12 cellular contexts compared by ENCODE assay signal in the genomic region with DNA sequence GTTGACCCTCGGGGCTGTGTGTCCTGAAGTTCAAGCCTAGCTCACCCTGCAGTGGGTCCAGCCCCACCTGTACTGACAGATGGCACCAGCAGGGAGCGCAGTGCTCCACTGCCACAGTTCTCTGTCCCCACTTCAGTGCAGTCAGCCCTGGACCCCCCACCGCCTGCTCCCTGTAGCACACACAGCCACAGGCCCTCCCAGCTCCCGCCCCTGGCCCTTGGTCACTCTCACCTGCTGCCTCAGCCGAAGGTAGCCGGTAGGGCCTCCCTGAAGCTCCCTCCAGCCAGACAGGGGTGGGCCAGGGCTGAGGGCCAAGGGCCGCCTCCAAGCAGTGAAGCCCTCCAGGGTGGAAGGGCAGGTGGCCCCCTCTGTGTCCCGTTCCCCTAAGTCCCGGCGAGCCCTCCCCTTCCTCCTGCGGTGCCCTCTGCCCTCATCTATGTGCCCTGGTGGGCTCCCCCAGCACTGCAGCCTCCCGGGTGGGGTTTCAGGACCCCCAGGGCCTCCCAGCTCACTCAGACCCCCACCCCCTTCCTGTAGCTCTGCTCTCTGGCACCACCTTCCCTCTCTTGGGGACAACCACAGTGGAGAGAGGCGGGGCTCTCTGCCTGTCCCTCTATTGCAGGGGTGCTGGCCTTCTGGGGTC. TPM values are rescaled to one million over a fixed set of nuclear protein-coding genes. Genes with fewer than 3 reads are reported as not detected.
DNase-seq lines count a peak whose midpoint lies in the region; TF ChIP-seq lines count a peak whose summit lies in the region.
"Had no signal": no experiment of that assay in that cellular context is flagged by ENCODE, and none has a peak within 500 bp of the region (broad histone marks: within the 10 kb centered on the region; RNA-seq: fewer than 3 reads in every experiment).

No MANE protein-coding gene starts in this region.

- H4K20me1 ChIP-seq in Karpas-422 (ENCODE audit: insufficient read depth, low read depth, low read length), result no peaks in the 10 kb centered on the region

- no peak overlapping the region for H3K4me3 ChIP-seq in Karpas-422 (ENCODE audit: low read length)
- H3K4me3 ChIP-seq: heart right ventricle had no signal

- no peaks in the 10 kb centered on the region for H3K9me3 Mint-ChIP-seq in osteocyte (ENCODE audit: unreplicated experiment)
- H3K9me3 Mint-ChIP-seq: activated CD4-positive, alpha-beta T cell treated with anti-CD3 and anti-CD28 coated beads, Interleukin-2, amount 10 ng/mL, durations not matched to agents 24 days and 14 days had no signal

- no peaks in the 10 kb centered on the region for H3K36me3 Mint-ChIP-seq in osteocyte (ENCODE audit: unreplicated experiment)

- H2AFZ ChIP-seq in Karpas-422 (ENCODE audit: low read length), result no peak overlapping the region

- no peak overlapping the region for H3K4me3 Mint-ChIP-seq in osteocyte (ENCODE audit: unreplicated experiment)
- H3K4me3 Mint-ChIP-seq: activated CD4-positive, alpha-beta T cell treated with anti-CD3 and anti-CD28 coated beads, Interleukin-2, amount 10 ng/mL, durations not matched to agents 24 days and 14 days had no signal

- no peaks in the 10 kb centered on the region for H3K9me2 ChIP-seq in Karpas-422 (replicated peaks; ENCODE audit: insufficient read depth, low read length)

- H3K27me3 Mint-ChIP-seq in osteocyte (ENCODE audit: unreplicated experiment), result no peaks in the 10 kb centered on the region
- H3K27me3 Mint-ChIP-seq: activated CD4-positive, alpha-beta T cell treated with anti-CD3 and anti-CD28 coated beads, Interleukin-2, amount 10 ng/mL, durations not matched to agents 24 days and 14 days had no signal

- peaks cover 22% of the 10 kb centered on the region for H3K4me1 Mint-ChIP-seq in osteocyte (ENCODE audit: unreplicated experiment)

- no peak overlapping the region for H3K27ac Mint-ChIP-seq in osteocyte (ENCODE audit: unreplicated experiment)
- H3K27ac Mint-ChIP-seq: activated CD4-positive, alpha-beta T cell treated with anti-CD3 and anti-CD28 coated beads, Interleukin-2, amount 10 ng/mL, durations not matched to agents 24 days and 14 days had no signal

- H3K4me2 ChIP-seq in Karpas-422 (ENCODE audit: low read depth, low read length, poor library complexity, severe bottlenecking), result no peak overlapping the region

- H3K79me2 ChIP-seq in Karpas-422 (ENCODE audit: low read length), result no peaks in the 10 kb centered on the region

- H3K9me3 ChIP-seq in Karpas-422 (ENCODE audit: low read length), result no peaks in the 10 kb centered on the region
- H3K9me3 ChIP-seq: heart right ventricle had no signal

- peaks cover 7% of the 10 kb centered on the region for H3K4me1 ChIP-seq in Karpas-422 (ENCODE audit: low read length)

- H3K27me3 ChIP-seq in Karpas-422 (ENCODE audit: low read length), result no peaks in the 10 kb centered on the region

- no peak overlapping the region for H3K9ac ChIP-seq in Karpas-422 (ENCODE audit: low read length)

- H3K36me3 ChIP-seq in Karpas-422 (ENCODE audit: insufficient read depth, low read length), result no peaks in the 10 kb centered on the region
- H3K36me3 ChIP-seq: heart right ventricle had no signal

- TF ChIP-seq CTCF in osteocyte (IDR thresholded peaks at IDR 0.05), result peak; percentile 35

- H3K27ac ChIP-seq in Karpas-422 (ENCODE audit: low read length), result no peak overlapping the region
- H3K27ac ChIP-seq: heart right ventricle had no signal

- peak; percentile 82 for DNase-seq in ELF-1 (ENCODE audit: low read depth, low spot score)
- peak; percentile 60 for DNase-seq in Karpas-422
- peak; percentile 78 for DNase-seq in ecto neural progenitor cell (ENCODE audit: low spot score)
- DNase-seq in osteocyte (ENCODE audit: extremely low spot score, unreplicated experiment), result no peak
- DNase-seq in mucosa of gallbladder (ENCODE audit: low spot score), result no peak
- no peak for DNase-seq in NCI-H1105 (lab: John Stamatoyannopoulos, UW)
- no peak for DNase-seq in NCI-H146 treated with DMSO at 0.1 percent for 48 hours (lab: John Stamatoyannopoulos, UW; ENCODE audit: unreplicated experiment)
- DNase-seq: activated CD4-positive, alpha-beta T cell treated with anti-CD3 and anti-CD28 coated beads, Interleukin-2, amount 10 ng/mL, durations not matched to agents 24 days and 14 days; activated naive CD4-positive, alpha-beta T cell; cortex of kidney; heart right ventricle; NCI-H2029 had no signal

RNA-seq across cellular contexts. Expression of a gene that starts 10.8 kb away (rescaled TPM):
- not detected in 2 replicates for total RNA-seq in Karpas-422 (2014; rRNA removed; shearing (Covaris generic); ENCODE audit: low replicate concordance)
- total RNA-seq in osteocyte (not detected in 2 replicates), mucosa of gallbladder (not detected)
- total RNA-seq: activated CD4-positive, alpha-beta T cell treated with anti-CD3 and anti-CD28 coated beads, Interleukin-2, amount 10 ng/mL, durations not matched to agents 24 days and 14 days; heart right ventricle had no signal

RNA-seq across cellular contexts. Expression of a gene that starts 38.9 kb away (rescaled TPM):
- not detected in 2 replicates for total RNA-seq in Karpas-422 (2014; rRNA removed; shearing (Covaris generic); ENCODE audit: low replicate concordance)
- total RNA-seq in osteocyte (not detected in 2 replicates), mucosa of gallbladder (not detected)
- total RNA-seq: activated CD4-positive, alpha-beta T cell treated with anti-CD3 and anti-CD28 coated beads, Interleukin-2, amount 10 ng/mL, durations not matched to agents 24 days and 14 days; heart right ventricle had no signal

Comparison
In these comparisons a context has a peak if more than half of its experiments do, and no peak if none do; other contexts are left out.
1. DNase-seq: peak in ELF-1 (single experiment), Karpas-422 (single experiment) and ecto neural progenitor cell (single experiment); none in osteocyte (single experiment), mucosa of gallbladder (single experiment), NCI-H1105 (single experiment) and NCI-H146 treated with DMSO at 0.1 percent for 48 hours (single experiment).